In genomic region chr9:78239506-78239905, GRCh38 we compare ENCODE assay signal across 12 cellular contexts. TPM values are rescaled to one million over a fixed set of nuclear protein-coding genes. Genes with fewer than 3 reads are reported as not detected.
DNase-seq lines count a peak whose midpoint lies in the region; ATAC-seq, FAIRE-seq and TF ChIP-seq lines count a peak whose summit lies in the region.
"Had no signal": no experiment of that assay in that cellular context is flagged by ENCODE, and none has a peak within 500 bp of the region (broad histone marks: within the 10 kb centered on the region; RNA-seq: fewer than 3 reads in every experiment).

No MANE protein-coding gene starts in this region.

- CTCF ChIA-PET in activated CD8-positive, alpha-beta memory T cell treated with anti-CD3 and anti-CD28 coated beads, Interleukin-2, amount 10 ng/mL, durations not matched to agents 7 days and 5 days (lab: Charles Lee) = interaction anchor here (0.7 to 1.6 kb wide), 3 partner anchors 9 to 26 kb away, joined by 3 to 5 read pairs (median 3); no protein-coding TSS in a partner anchor

- FAIRE-seq in kidney (lab: Jason Lieb, UNC) = no peak

- TF ChIP-seq CTCF in cardiac muscle cell (IDR thresholded peaks at IDR 0.05; ENCODE audit: low read depth, low read length) (peak; percentile 8), heart left ventricle (IDR thresholded peaks at IDR 0.05) (peak in 1 of 12 donors; percentile 16), kidney (IDR thresholded peaks at IDR 0.05; ENCODE audit: borderline replicate concordance, extremely low read depth, insufficient read depth) (peak; percentile 46)

- 53 to 83% (median 66%) methylated on average over 5 of the region's 5 CpGs for WGBS in heart left ventricle, 4 donors

- H3K27me3 ChIP-seq in cardiac muscle cell = no peaks in the 10 kb centered on the region
- H3K27me3 ChIP-seq in heart left ventricle = no peaks in the 10 kb centered on the region

- DNase-seq in cardiac muscle cell (ENCODE audit: low read depth in 1 of 2, low spot score in 1 of 2) = peak in 1 of 2 donors; percentile 24
- no peak for DNase-seq in heart left ventricle
- DNase-seq in amniotic epithelial cell (ENCODE audit: low read depth) = peak; percentile 4
- no peak for DNase-seq in kidney
- no peak for DNase-seq in activated CD8-positive, alpha-beta memory T cell treated with anti-CD3 and anti-CD28 coated beads, Interleukin-2, amount 10 ng/mL, durations not matched to agents 7 days and 5 days
- DNase-seq in NCI-H1694 (lab: John Stamatoyannopoulos, UW) = no peak
- DNase-seq: CD4-positive, alpha-beta memory T cell; NCI-H1417 treated with DMSO at 0.1 percent for 48 hours had no signal

- H3K9me3 Mint-ChIP-seq in activated CD8-positive, alpha-beta memory T cell treated with anti-CD3 and anti-CD28 coated beads, Interleukin-2, amount 10 ng/mL, durations not matched to agents 7 days and 5 days (ENCODE audit: low read depth) = no peaks in the 10 kb centered on the region
- H3K9me3 Mint-ChIP-seq: CD4-positive, alpha-beta memory T cell; T-helper 1 cell treated with Interleukin-12 subunit alpha and Interleukin-12 subunit beta and Interleukin-4 antibody, amounts not matched to agents 30 μg/mL and 1 μg/mL, for 36 hours had no signal

- ATAC-seq in heart left ventricle (no peak), GM21717 (IDR thresholded peaks at IDR 0.05; ENCODE audit: unreplicated experiment) (no peak), GM19455 (IDR thresholded peaks at IDR 0.05; ENCODE audit: unreplicated experiment) (no peak)
- ATAC-seq in activated CD8-positive, alpha-beta memory T cell treated with anti-CD3 and anti-CD28 coated beads, Interleukin-2, amount 10 ng/mL, durations not matched to agents 7 days and 5 days = no peak

- no peaks in the 10 kb centered on the region for H3K27me3 Mint-ChIP-seq in activated CD8-positive, alpha-beta memory T cell treated with anti-CD3 and anti-CD28 coated beads, Interleukin-2, amount 10 ng/mL, durations not matched to agents 7 days and 5 days
- H3K27me3 Mint-ChIP-seq: activated naive CD8-positive, alpha-beta T cell; CD4-positive, alpha-beta memory T cell had no signal

- H3K36me3 ChIP-seq in cardiac muscle cell = peaks cover 8% of the 10 kb centered on the region
- H3K36me3 ChIP-seq in heart left ventricle = peaks cover 0 to 38% (median 18%) of the 10 kb centered on the region in 9 donors
- no peaks in the 10 kb centered on the region for H3K36me3 ChIP-seq in kidney (ENCODE audit: control insufficient read depth in 1 of 2, insufficient read depth in 2 of 2, low read length in 2 of 2)

- intact Hi-C loops in heart left ventricle (cut with DNase I) (loop anchor here in 1 of 10 donors (10.0 kb wide), 1 partner anchor 1065 kb away; the partner anchor contains the start of gene VPS13A), kidney (cut with DNase I) (no loop called here)

- no peak overlapping the region for H3K27ac ChIP-seq in cardiac muscle cell
- no peak overlapping the region for H3K27ac ChIP-seq in heart left ventricle
- no peak overlapping the region for H3K27ac ChIP-seq in kidney (ENCODE audit: low read depth in 2 of 2, low read length in 2 of 2)

- no peak for TF ChIP-seq POLR2A in heart left ventricle (IDR thresholded peaks at IDR 0.05)

- H3K9me3 ChIP-seq in cardiac muscle cell (ENCODE audit: low read depth) (no peaks in the 10 kb centered on the region), heart left ventricle (no peaks in the 10 kb centered on the region), kidney (ENCODE audit: control insufficient read depth in 1 of 2, low read length in 2 of 2) (no peaks in the 10 kb centered on the region)

- H3K27ac Mint-ChIP-seq in activated CD8-positive, alpha-beta memory T cell treated with anti-CD3 and anti-CD28 coated beads, Interleukin-2, amount 10 ng/mL, durations not matched to agents 7 days and 5 days = no peak overlapping the region
- H3K27ac Mint-ChIP-seq: activated naive CD8-positive, alpha-beta T cell; T-helper 1 cell treated with Interleukin-12 subunit alpha and Interleukin-12 subunit beta and Interleukin-4 antibody, amounts not matched to agents 30 μg/mL and 1 μg/mL, for 36 hours had no signal

- H3K4me1 Mint-ChIP-seq in activated CD8-positive, alpha-beta memory T cell treated with anti-CD3 and anti-CD28 coated beads, Interleukin-2, amount 10 ng/mL, durations not matched to agents 7 days and 5 days = peaks cover 52% of the 10 kb centered on the region

- H3K9ac ChIP-seq in kidney (ENCODE audit: low read length in 2 of 2) = no peak overlapping the region

- no peak overlapping the region for H3K4me3 ChIP-seq in cardiac muscle cell
- no peak overlapping the region for H3K4me3 ChIP-seq in heart left ventricle
- no peak overlapping the region for H3K4me3 ChIP-seq in kidney (ENCODE audit: low read length in 2 of 2)

- H3K4me1 ChIP-seq in cardiac muscle cell (ENCODE audit: low read depth) = no peaks in the 10 kb centered on the region
- H3K4me1 ChIP-seq in heart left ventricle = peaks cover 0 to 20% (median 2%) of the 10 kb centered on the region in 12 donors
- peaks cover 0 to 5% of the 10 kb centered on the region in 2 donors for H3K4me1 ChIP-seq in kidney (ENCODE audit: control insufficient read depth in 1 of 2, insufficient read depth in 1 of 2, low read depth in 1 of 2, low read length in 2 of 2)

- peaks cover 32% of the 10 kb centered on the region for H3K36me3 Mint-ChIP-seq in activated CD8-positive, alpha-beta memory T cell treated with anti-CD3 and anti-CD28 coated beads, Interleukin-2, amount 10 ng/mL, durations not matched to agents 7 days and 5 days

- no peak overlapping the region for H3K4me3 Mint-ChIP-seq in activated CD8-positive, alpha-beta memory T cell treated with anti-CD3 and anti-CD28 coated beads, Interleukin-2, amount 10 ng/mL, durations not matched to agents 7 days and 5 days
- H3K4me3 Mint-ChIP-seq: T-helper 1 cell treated with Interleukin-12 subunit alpha and Interleukin-12 subunit beta and Interleukin-4 antibody, amounts not matched to agents 30 μg/mL and 1 μg/mL, for 36 hours had no signal

RNA-seq across cellular contexts. Expression of gene CEP78, which starts 3.6 kb away (rescaled TPM):
- total RNA-seq in cardiac muscle cell = 23.9 and 31.9 TPM in 2 replicates
- polyA plus RNA-seq in cardiac muscle cell = 14.7 and 20.9 TPM in 2 replicates
- 1 to 10 TPM; 1.9 to 8.2 (median 3.4) TPM for total RNA-seq in heart left ventricle
- polyA plus RNA-seq in heart left ventricle = 1 to 10 TPM; 1.1 to 3.3 TPM
- total RNA-seq in kidney = 8.9 TPM
- polyA plus RNA-seq in kidney (ENCODE audit: insufficient read depth, low read depth, low replicate concordance) = 7.5 TPM
- total RNA-seq in activated CD8-positive, alpha-beta memory T cell treated with anti-CD3 and anti-CD28 coated beads, Interleukin-2, amount 10 ng/mL, durations not matched to agents 7 days and 5 days = 10 to 100 TPM; 44.4 to 54.0 TPM

RNA-seq across cellular contexts. Expression of gene PSAT1, which starts 57.4 kb away (rescaled TPM):
- 29.1 and 38.9 TPM in 2 replicates for total RNA-seq in cardiac muscle cell
- polyA plus RNA-seq in cardiac muscle cell = 55.3 and 60.0 TPM in 2 replicates
- total RNA-seq in heart left ventricle = 1 to 10 TPM in 1 of 9 donors, under 1 TPM in 8; 0.20 to 1.3 (median 0.62) TPM
- polyA plus RNA-seq in heart left ventricle = 1 to 10 TPM in 1 of 2 donors, under 1 TPM in 1; 0.46 to 3.1 TPM
- total RNA-seq in kidney = 22.4 TPM
- polyA plus RNA-seq in kidney (ENCODE audit: insufficient read depth, low read depth, low replicate concordance) = 141 TPM
- 100 to 1,000 TPM in 1 of 2 experiments, 10 to 100 TPM in 1; 72.8 to 118 TPM for total RNA-seq in activated CD8-positive, alpha-beta memory T cell treated with anti-CD3 and anti-CD28 coated beads, Interleukin-2, amount 10 ng/mL, durations not matched to agents 7 days and 5 days

Comparison
In these comparisons a context has a peak if more than half of its experiments do, and no peak if none do; other contexts are left out.
1. RNA of gene PSAT1, which starts 57.4 kb away (total RNA-seq): 72.8 to 118 TPM in activated CD8-positive, alpha-beta memory T cell treated with anti-CD3 and anti-CD28 coated beads, Interleukin-2, amount 10 ng/mL, durations not matched to agents 7 days and 5 days, 29.1 to 38.9 TPM in cardiac muscle cell and 22.4 TPM in kidney (single experiment); 0.20 to 1.3 TPM in heart left ventricle; every median in the first group is over 10 times any median in the second.